In the genomic region with DNA sequence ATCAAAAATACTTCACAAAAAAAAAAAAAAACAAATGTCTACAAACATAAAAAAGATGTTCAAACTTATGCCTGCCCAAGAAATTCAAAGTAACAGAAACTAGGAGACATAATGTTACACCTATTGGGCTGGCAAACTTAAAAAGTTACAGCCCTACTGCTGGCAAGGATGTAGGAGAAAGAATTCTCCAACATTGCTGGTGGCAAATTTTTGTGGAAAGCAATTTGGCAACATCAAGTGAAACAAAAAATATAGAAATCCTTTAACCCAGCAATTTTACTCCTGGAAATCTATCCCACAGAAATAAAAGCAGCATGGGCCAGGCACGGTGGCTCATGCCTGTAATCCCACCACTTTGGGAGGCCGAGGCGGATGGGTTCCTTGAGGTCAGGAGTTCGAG, we compare ENCODE assay signal across 15 cellular contexts.
"Had no signal": no experiment of that assay in that cellular context is flagged by ENCODE, and none has a peak within 500 bp of the region (broad histone marks: within the 10 kb centered on the region; RNA-seq: fewer than 3 reads in every experiment).

No MANE protein-coding gene starts in this region.

- DNase-seq: activated CD4-positive, alpha-beta T cell treated with anti-CD3 and anti-CD28 coated beads, Interleukin-2, amount 50 U/mL, for 48 hours; activated naive CD8-positive, alpha-beta T cell treated with anti-CD3 and anti-CD28 coated beads, Interleukin-2, amount 10 ng/mL, durations not matched to agents 7 days and 5 days; effector CD8-positive, alpha-beta T cell; foreskin fibroblast; left cardiac atrium; naive thymus-derived CD8-positive, alpha-beta T cell; pancreas; sigmoid colon; stimulated activated CD4-positive, alpha-beta T cell treated with anti-CD3 and anti-CD28 coated beads, Interleukin-4, amount 100 ng/mL, for 4 hours; testis had no signal

- H3K27me3 Mint-ChIP-seq: activated naive CD8-positive, alpha-beta T cell treated with anti-CD3 and anti-CD28 coated beads, Interleukin-2, amount 10 ng/mL, durations not matched to agents 7 days and 5 days; dendritic cell treated with granulocyte-macrophage colony-stimulating factor and Interleukin-4, amounts not matched to agents 40 ng/mL and 50 ng/mL, for 4 days; naive thymus-derived CD8-positive, alpha-beta T cell; stimulated activated memory B cell treated with anti-CD40 and anti-IgM and Interleukin-4, amounts not matched to agents 10 μg/mL and 1 μg/mL and 100 μg/mL, for 72 hours; type B pancreatic cell had no signal

- H3K9me3 Mint-ChIP-seq: activated naive CD8-positive, alpha-beta T cell treated with anti-CD3 and anti-CD28 coated beads, Interleukin-2, amount 10 ng/mL, durations not matched to agents 7 days and 5 days; dendritic cell treated with granulocyte-macrophage colony-stimulating factor and Interleukin-4, amounts not matched to agents 40 ng/mL and 50 ng/mL, for 4 days; type B pancreatic cell had no signal

- H3K4me3 Mint-ChIP-seq: activated naive CD8-positive, alpha-beta T cell treated with anti-CD3 and anti-CD28 coated beads, Interleukin-2, amount 10 ng/mL, durations not matched to agents 7 days and 5 days; dendritic cell treated with granulocyte-macrophage colony-stimulating factor and Interleukin-4, amounts not matched to agents 40 ng/mL and 50 ng/mL, for 4 days; naive thymus-derived CD8-positive, alpha-beta T cell; stimulated activated memory B cell treated with anti-CD40 and anti-IgM and Interleukin-4, amounts not matched to agents 10 μg/mL and 1 μg/mL and 100 μg/mL, for 72 hours; T-helper 2 cell treated with Interferon-gamma antibody and Interleukin-4, amounts not matched to agents 5 μg/mL and 100 μg/mL, for 36 hours; type B pancreatic cell had no signal

- ATAC-seq: esophagus mucosa; left cardiac atrium; naive thymus-derived CD8-positive, alpha-beta T cell; pancreas; stimulated activated memory B cell treated with anti-CD40 and anti-IgM and Interleukin-4, amounts not matched to agents 10 μg/mL and 1 μg/mL and 100 μg/mL, for 72 hours had no signal

- H3K27ac Mint-ChIP-seq: activated naive CD8-positive, alpha-beta T cell treated with anti-CD3 and anti-CD28 coated beads, Interleukin-2, amount 10 ng/mL, durations not matched to agents 7 days and 5 days; dendritic cell treated with granulocyte-macrophage colony-stimulating factor and Interleukin-4, amounts not matched to agents 40 ng/mL and 50 ng/mL, for 4 days; stimulated activated memory B cell treated with anti-CD40 and anti-IgM and Interleukin-4, amounts not matched to agents 10 μg/mL and 1 μg/mL and 100 μg/mL, for 72 hours; T-helper 2 cell treated with Interferon-gamma antibody and Interleukin-4, amounts not matched to agents 5 μg/mL and 100 μg/mL, for 36 hours; type B pancreatic cell had no signal
